In genomic region chr9:95091971-95092320, GRCh38 we compare ENCODE assay signal across 11 cellular contexts.
DNase-seq lines count a peak whose midpoint lies in the region; ATAC-seq and TF ChIP-seq lines count a peak whose summit lies in the region.
"Had no signal": no experiment of that assay in that cellular context is flagged by ENCODE, and none has a peak within 500 bp of the region (broad histone marks: within the 10 kb centered on the region; RNA-seq: fewer than 3 reads in every experiment).

No MANE protein-coding gene starts in this region.

- peak overlapping the region; percentile 61 to 90 (median 82) for H3K27ac ChIP-seq in heart left ventricle
- H3K27ac ChIP-seq in coronary artery = peak overlapping the region; percentile 89 to 96
- peak overlapping the region; percentile 69 to 78 for H3K27ac ChIP-seq in mucosa of rectum (ENCODE audit: low read depth in 2 of 2, low read length in 2 of 2)
- H3K27ac ChIP-seq in upper lobe of right lung = peak overlapping the region; percentile 65

- H3K36me3 ChIP-seq in heart left ventricle (peaks cover 0 to 46% (median 9%) of the 10 kb centered on the region in 9 donors), mucosa of rectum (ENCODE audit: control insufficient read depth in 2 of 2, insufficient read depth in 2 of 2, low read length in 2 of 2) (peaks cover 0 to 3% of the 10 kb centered on the region in 2 donors), upper lobe of right lung (peaks cover 4% of the 10 kb centered on the region)

- H3K4me1 ChIP-seq in heart left ventricle = peaks cover 13 to 95% (median 78%) of the 10 kb centered on the region in 12 donors
- peaks cover 40 to 47% of the 10 kb centered on the region in 2 donors for H3K4me1 ChIP-seq in mucosa of rectum (ENCODE audit: control insufficient read depth in 2 of 2, insufficient read depth in 2 of 2, low read length in 2 of 2)
- peaks cover 55% of the 10 kb centered on the region for H3K4me1 ChIP-seq in upper lobe of right lung

- H3K9me3 ChIP-seq in heart left ventricle (no peaks in the 10 kb centered on the region), mucosa of rectum (ENCODE audit: control insufficient read depth in 2 of 2, low read length in 2 of 2) (no peaks in the 10 kb centered on the region), upper lobe of right lung (no peaks in the 10 kb centered on the region)

- H3K9ac ChIP-seq in mucosa of rectum (ENCODE audit: low read depth in 1 of 2, low read length in 2 of 2) = peak overlapping the region in 1 of 2 donors; percentile 38

- no peak for TF ChIP-seq POLR2A in heart left ventricle (IDR thresholded peaks at IDR 0.05)

- intact Hi-C loops in heart left ventricle (cut with DNase I) (loop anchor here in 1 of 10 donors (5.0 kb wide), 1 partner anchor 75 kb away; no protein-coding TSS in a partner anchor), cardiac septum (cut with DNase I) (no loop called here), upper lobe of right lung (cut with DNase I) (no loop called here)

- H3K27me3 ChIP-seq in heart left ventricle (no peaks in the 10 kb centered on the region), mucosa of rectum (ENCODE audit: control insufficient read depth in 2 of 2, insufficient read depth in 2 of 2, low read length in 2 of 2) (no peaks in the 10 kb centered on the region), upper lobe of right lung (no peaks in the 10 kb centered on the region)

- H3K4me3 ChIP-seq in heart left ventricle (no peak overlapping the region), coronary artery (peak overlapping the region; percentile 4), mucosa of rectum (ENCODE audit: low read length in 2 of 2) (no peak overlapping the region), upper lobe of right lung (no peak overlapping the region)

- 44 to 60% (median 52%) methylated on average over 4 of the region's 4 CpGs for WGBS in heart left ventricle, 4 donors

- DNase-seq in heart left ventricle = peak in 1 of 5 donors; percentile 33
- no peak for DNase-seq in cardiac septum (ENCODE audit: low spot score)
- DNase-seq in coronary artery (ENCODE audit: low spot score) = no peak
- no peak for DNase-seq in upper lobe of right lung
- DNase-seq in D341Med (ENCODE audit: low spot score) = no peak
- DNase-seq: activated CD8-positive, alpha-beta memory T cell treated with anti-CD3 and anti-CD28 coated beads, Interleukin-2, amount 50 U/mL, for 48 hours; NCI-H748 treated with DMSO at 0.1 percent for 48 hours; stimulated activated CD4-positive, alpha-beta T cell treated with anti-CD3 and anti-CD28 coated beads, Interleukin-4, amount 100 ng/mL, for 24 hours had no signal

- ATAC-seq in heart left ventricle (peak in 1 of 4 donors; percentile 0), upper lobe of right lung (no peak), GM21717 (IDR thresholded peaks at IDR 0.05; ENCODE audit: unreplicated experiment) (no peak), HG03280 (IDR thresholded peaks at IDR 0.05; ENCODE audit: unreplicated experiment) (no peak)

- TF ChIP-seq CTCF in heart left ventricle (IDR thresholded peaks at IDR 0.05) (no peak), coronary artery (IDR thresholded peaks at IDR 0.05) (no peak), upper lobe of right lung (IDR thresholded peaks at IDR 0.05) (no peak)
